In genomic region chr22:21641417-21641794, GRCh38 we compare ENCODE assay signal across 8 cellular contexts. TPM values are rescaled to one million over a fixed set of nuclear protein-coding genes. Genes with fewer than 3 reads are reported as not detected.
A peak's percentile ranks its signal among the peaks of the same experiment; 100 is the strongest.
DNase-seq lines count a peak whose midpoint lies in the region; ATAC-seq and TF ChIP-seq lines count a peak whose summit lies in the region.

No MANE protein-coding gene starts in this region.

- H3K4me3 ChIP-seq in CD4-positive, alpha-beta memory T cell (ENCODE audit: low read length in 2 of 2) = peak overlapping the region; percentile 45 to 85

- POLR2A ChIA-PET in CD4-positive, alpha-beta memory T cell (lab: Charles Lee; ENCODE audit: partially characterized antibody) = interaction anchor here (0.9 to 7.1 kb wide), 9 partner anchors 9 to 94 kb away, joined by 3 to 201 read pairs (median 7); partner anchors contain the start of genes CCDC116, PPIL2, YDJC and YPEL1
- POLR2A ChIA-PET in MCF 10A (lab: Yijun Ruan, JAX) = interaction anchor here (0.6 to 4.6 kb wide), 13 partner anchors 11 to 1126 kb away, joined by 3 to 80 read pairs (median 4); partner anchors contain the start of genes PPIL2 and YDJC

- intact Hi-C loops in CD4-positive, alpha-beta memory T cell (cut with micrococcal nuclease) = no loop called here
- intact Hi-C loops in MCF 10A (cut with micrococcal nuclease) = no loop called here

- peak; percentile 17 for ATAC-seq in GM19452 (IDR thresholded peaks at IDR 0.05; ENCODE audit: unreplicated experiment)
- ATAC-seq in stimulated activated effector memory CD8-positive, alpha-beta T cell treated with anti-CD3 and anti-CD28 coated beads, Interleukin-12 subunit alpha, Interleukin-12 subunit beta, amount 100 ng/mL, for 72 hours = no peak

- no peaks in the 10 kb centered on the region for H3K36me3 ChIP-seq in CD4-positive, alpha-beta memory T cell (ENCODE audit: insufficient read depth, low read length)

- peak overlapping the region; percentile 77 to 89 (median 86) for H3K4me3 Mint-ChIP-seq in CD4-positive, alpha-beta memory T cell
- H3K4me3 Mint-ChIP-seq in MCF 10A (ENCODE audit: unreplicated experiment) = peak overlapping the region; percentile 76
- H3K4me3 Mint-ChIP-seq in stimulated activated effector memory CD8-positive, alpha-beta T cell treated with anti-CD3 and anti-CD28 coated beads, Interleukin-12 subunit alpha, Interleukin-12 subunit beta, amount 100 ng/mL, for 72 hours = peak overlapping the region; percentile 90

- peak; percentile 40 for TF ChIP-seq CTCF in MCF 10A (IDR thresholded peaks at IDR 0.05; ENCODE audit: unreplicated experiment)

- H3K9me3 ChIP-seq in CD4-positive, alpha-beta memory T cell (ENCODE audit: control insufficient read depth in 1 of 2, low read length in 2 of 2) = no peaks in the 10 kb centered on the region

- peak overlapping the region; percentile 63 for H3K27ac ChIP-seq in CD4-positive, alpha-beta memory T cell (ENCODE audit: low read depth, low read length)

- H3K27me3 ChIP-seq in CD4-positive, alpha-beta memory T cell (ENCODE audit: insufficient read depth, low read length) = no peaks in the 10 kb centered on the region

- CTCF ChIA-PET in CD4-positive, alpha-beta memory T cell (lab: Charles Lee; ENCODE audit: partially characterized antibody) = interaction anchor here (0.6 to 7.2 kb wide), 7 partner anchors 10 to 69 kb away, joined by 3 to 245 read pairs (median 6); partner anchors contain the start of genes CCDC116, PPIL2 and YDJC
- CTCF ChIA-PET in MCF 10A (lab: Yijun Ruan, JAX) = interaction anchor here (0.6 to 3.8 kb wide), 6 partner anchors 11 to 187 kb away, joined by 3 to 69 read pairs (median 4); partner anchors contain the start of genes CCDC116 and YDJC

- peaks cover 20% of the 10 kb centered on the region for H3K4me1 ChIP-seq in CD4-positive, alpha-beta memory T cell (ENCODE audit: insufficient read depth, low read length)

- DNase-seq in CD4-positive, alpha-beta memory T cell = peak in 1 of 5 donors; percentile 6
- DNase-seq in NCI-H69 (lab: John Stamatoyannopoulos, UW) = peak; percentile 68
- peak; percentile 63 for DNase-seq in MCF 10A (ENCODE audit: unreplicated experiment)
- peak; percentile 82 for DNase-seq in islet precursor cell
- no peak for DNase-seq in stimulated activated effector memory CD8-positive, alpha-beta T cell treated with anti-CD3 and anti-CD28 coated beads, Interleukin-12 subunit alpha, Interleukin-12 subunit beta, amount 100 ng/mL, for 72 hours (ENCODE audit: low spot score in 2 of 2)
- DNase-seq in GM19238 (ENCODE audit: insufficient read length, low spot score) = no peak
- no peak for DNase-seq in dedifferentiated amniotic fluid mesenchymal stem cell (ENCODE audit: extremely low spot score)

- no peaks in the 10 kb centered on the region for H3K9me3 Mint-ChIP-seq in CD4-positive, alpha-beta memory T cell
- no peaks in the 10 kb centered on the region for H3K9me3 Mint-ChIP-seq in MCF 10A (ENCODE audit: unreplicated experiment)
- H3K9me3 Mint-ChIP-seq in stimulated activated effector memory CD8-positive, alpha-beta T cell treated with anti-CD3 and anti-CD28 coated beads, Interleukin-12 subunit alpha, Interleukin-12 subunit beta, amount 100 ng/mL, for 72 hours = no peaks in the 10 kb centered on the region

- H3K4me1 Mint-ChIP-seq in CD4-positive, alpha-beta memory T cell = peaks cover 13 to 33% (median 23%) of the 10 kb centered on the region in 4 donors
- peaks cover 13% of the 10 kb centered on the region for H3K4me1 Mint-ChIP-seq in MCF 10A (ENCODE audit: insufficient read depth, unreplicated experiment)
- H3K4me1 Mint-ChIP-seq in stimulated activated effector memory CD8-positive, alpha-beta T cell treated with anti-CD3 and anti-CD28 coated beads, Interleukin-12 subunit alpha, Interleukin-12 subunit beta, amount 100 ng/mL, for 72 hours = peaks cover 25% of the 10 kb centered on the region

- H3K27me3 Mint-ChIP-seq in CD4-positive, alpha-beta memory T cell = no peaks in the 10 kb centered on the region
- no peaks in the 10 kb centered on the region for H3K27me3 Mint-ChIP-seq in MCF 10A (ENCODE audit: insufficient read depth, unreplicated experiment)

- peaks cover 7 to 20% of the 10 kb centered on the region in 2 donors for H3K36me3 Mint-ChIP-seq in CD4-positive, alpha-beta memory T cell
- H3K36me3 Mint-ChIP-seq in MCF 10A (ENCODE audit: insufficient read depth, unreplicated experiment) = peaks cover 32% of the 10 kb centered on the region
- peaks cover 46% of the 10 kb centered on the region for H3K36me3 Mint-ChIP-seq in stimulated activated effector memory CD8-positive, alpha-beta T cell treated with anti-CD3 and anti-CD28 coated beads, Interleukin-12 subunit alpha, Interleukin-12 subunit beta, amount 100 ng/mL, for 72 hours

- H3K27ac Mint-ChIP-seq in CD4-positive, alpha-beta memory T cell = peak overlapping the region in 5 of 7 donors; percentile 41 to 95 (median 91)
- H3K27ac Mint-ChIP-seq in MCF 10A (ENCODE audit: low read depth, unreplicated experiment) = peak overlapping the region; percentile 83
- H3K27ac Mint-ChIP-seq in stimulated activated effector memory CD8-positive, alpha-beta T cell treated with anti-CD3 and anti-CD28 coated beads, Interleukin-12 subunit alpha, Interleukin-12 subunit beta, amount 100 ng/mL, for 72 hours = peak overlapping the region; percentile 96

- BruUV-seq in MCF 10A (replicated peaks; lab: Mats Ljungman, UMichigan) = TSS peak; percentile 93

RNA-seq across cellular contexts. Expression of gene SDF2L1, which starts 0.7 kb away (rescaled TPM):
- total RNA-seq in CD4-positive, alpha-beta memory T cell = 10 to 100 TPM; 39.6 to 44.3 TPM
- polyA plus RNA-seq in CD4-positive, alpha-beta memory T cell = 10 to 100 TPM; 78.0 to 99.1 TPM
- 91.5 and 123 TPM in 2 replicates for total RNA-seq in MCF 10A (2022)

RNA-seq across cellular contexts. Expression of gene CCDC116, which starts 8.8 kb away (rescaled TPM):
- total RNA-seq in CD4-positive, alpha-beta memory T cell = under 1 TPM; 0.19 to 0.29 TPM
- not detected for polyA plus RNA-seq in CD4-positive, alpha-beta memory T cell
- 0.21 TPM in 1 of 2 replicates, not detected in the other for total RNA-seq in MCF 10A (2022)

RNA-seq across cellular contexts. Expression of gene YDJC, which starts 11.6 kb away (rescaled TPM):
- total RNA-seq in CD4-positive, alpha-beta memory T cell = 10 to 100 TPM; 45.7 to 46.0 TPM
- polyA plus RNA-seq in CD4-positive, alpha-beta memory T cell = 10 to 100 TPM; 47.5 to 52.8 TPM
- total RNA-seq in MCF 10A (2022) = 58.6 and 83.5 TPM in 2 replicates

RNA-seq across cellular contexts. Expression of gene PPIL2, which starts 24.4 kb away (rescaled TPM):
- 10 to 100 TPM; 75.5 to 81.4 TPM for total RNA-seq in CD4-positive, alpha-beta memory T cell
- 10 to 100 TPM; 12.0 to 38.9 TPM for polyA plus RNA-seq in CD4-positive, alpha-beta memory T cell
- total RNA-seq in MCF 10A (2022) = 34.4 and 41.3 TPM in 2 replicates

Comparison
In these comparisons a context has a peak if more than half of its experiments do, and no peak if none do; other contexts are left out.
1. DNase-seq: peak in NCI-H69 (single experiment), MCF 10A (single experiment) and islet precursor cell (single experiment); none in stimulated activated effector memory CD8-positive, alpha-beta T cell treated with anti-CD3 and anti-CD28 coated beads, Interleukin-12 subunit alpha, Interleukin-12 subunit beta, amount 100 ng/mL, for 72 hours (0 of 2), GM19238 (single experiment) and dedifferentiated amniotic fluid mesenchymal stem cell (single experiment).
2. Peak in every context shown above with its lines, with median percentiles within 50 percentile points of each other: H3K27ac Mint-ChIP-seq and H3K4me3 Mint-ChIP-seq.